Comparison of ENCODE assay signal across 1 cellular context in genomic region chr20:4607287-4607713, GRCh38.
A peak's percentile ranks its signal among the peaks of the same experiment; 100 is the strongest.
TF ChIP-seq lines count a peak whose summit lies in the region.

No MANE protein-coding gene starts in this region.

TF ChIP-seq in HepG2, 621 proteins besides CTCF, POLR2A, EP300 and RAD21 (continued from another document and continues in another):
- TF ChIP-seq BCLAF1 (IDR thresholded peaks at IDR 0.05) (no peak), ZNF572 (CRISPR knock-in tag; IDR thresholded peaks at IDR 0.05) (no peak), ZNF281 (CRISPR knock-in tag; IDR thresholded peaks at IDR 0.05; ENCODE audit: borderline replicate concordance) (no peak), ZNF747 (CRISPR knock-in tag; IDR thresholded peaks at IDR 0.05; ENCODE audit: borderline replicate concordance) (no peak), CENPBD1 (CRISPR knock-in tag; IDR thresholded peaks at IDR 0.05; ENCODE audit: borderline replicate concordance, low read depth) (no peak), GFI1 (CRISPR knock-in tag; IDR thresholded peaks at IDR 0.05; ENCODE audit: borderline replicate concordance) (no peak), NFAT5 (CRISPR knock-in tag; IDR thresholded peaks at IDR 0.05) (no peak), ARNTL (CRISPR knock-in tag; IDR thresholded peaks at IDR 0.05) (no peak), SRY (CRISPR knock-in tag; IDR thresholded peaks at IDR 0.05) (no peak), ZNF558 (CRISPR knock-in tag; IDR thresholded peaks at IDR 0.05; ENCODE audit: borderline replicate concordance) (no peak), TGIF2 (CRISPR knock-in tag; IDR thresholded peaks at IDR 0.05) (no peak), SATB2 (CRISPR knock-in tag; IDR thresholded peaks at IDR 0.05) (no peak), ZNF746 (CRISPR knock-in tag; IDR thresholded peaks at IDR 0.05) (no peak), MTF1 (CRISPR knock-in tag; IDR thresholded peaks at IDR 0.05) (no peak), ZBTB10 (CRISPR knock-in tag; IDR thresholded peaks at IDR 0.05; ENCODE audit: borderline replicate concordance) (no peak), ZSCAN22 (CRISPR knock-in tag; IDR thresholded peaks at IDR 0.05) (no peak), ZFP1 (CRISPR knock-in tag; IDR thresholded peaks at IDR 0.05) (no peak), ZSCAN25 (CRISPR knock-in tag; IDR thresholded peaks at IDR 0.05) (no peak), ETV6 (CRISPR knock-in tag; conservative IDR thresholded peaks at IDR 0.05) (no peak), ZMYM3 (CRISPR knock-in tag; IDR thresholded peaks at IDR 0.05) (no peak), ZFP36L1 (CRISPR knock-in tag; IDR thresholded peaks at IDR 0.05) (no peak), POLR2AphosphoS2 (IDR thresholded peaks at IDR 0.05; ENCODE audit: low read depth, low read length) (no peak), ZNF17 (CRISPR knock-in tag; IDR thresholded peaks at IDR 0.05) (no peak), ZNF552 (CRISPR knock-in tag; IDR thresholded peaks at IDR 0.05; ENCODE audit: borderline replicate concordance) (no peak), ZNF660 (CRISPR knock-in tag; IDR thresholded peaks at IDR 0.05; ENCODE audit: borderline replicate concordance, low read depth) (no peak), ZMYM4 (CRISPR knock-in tag; IDR thresholded peaks at IDR 0.05) (no peak), GMEB1 (CRISPR knock-in tag; IDR thresholded peaks at IDR 0.05; ENCODE audit: borderline replicate concordance) (no peak), HMGA1 (CRISPR knock-in tag; conservative IDR thresholded peaks at IDR 0.05) (no peak), ZNF143 (CRISPR knock-in tag; IDR thresholded peaks at IDR 0.05) (no peak), ZNF792 (CRISPR knock-in tag; IDR thresholded peaks at IDR 0.05) (no peak), ZNF354B (CRISPR knock-in tag; IDR thresholded peaks at IDR 0.05) (0 out of 2 replicates have a peak, but pooled peaks have one; percentile 48), TRAFD1 (CRISPR knock-in tag; IDR thresholded peaks at IDR 0.05; ENCODE audit: borderline replicate concordance) (no peak), ZNF232 (CRISPR knock-in tag; IDR thresholded peaks at IDR 0.05; ENCODE audit: borderline replicate concordance) (no peak), SP5 (CRISPR knock-in tag; IDR thresholded peaks at IDR 0.05; ENCODE audit: borderline replicate concordance, low read depth) (no peak), SRSF1 (optimal IDR thresholded peaks at IDR 0.05; ENCODE audit: low read depth, low read length) (no peak), ZNF446 (CRISPR knock-in tag; IDR thresholded peaks at IDR 0.05) (no peak), ZNF263 (CRISPR knock-in tag; IDR thresholded peaks at IDR 0.05) (no peak), NCOA1 (CRISPR knock-in tag; IDR thresholded peaks at IDR 0.05) (no peak), PRPF4 (IDR thresholded peaks at IDR 0.05; ENCODE audit: low read depth, low read length, poor library complexity, severe bottlenecking) (no peak), ZFP41 (CRISPR knock-in tag; IDR thresholded peaks at IDR 0.05; ENCODE audit: borderline replicate concordance) (no peak), ZBTB39 (CRISPR knock-in tag; IDR thresholded peaks at IDR 0.05) (no peak), E2F1 (CRISPR knock-in tag; IDR thresholded peaks at IDR 0.05) (no peak)
